Comparison of ENCODE assay signal across 1 cellular context in the genomic region with DNA sequence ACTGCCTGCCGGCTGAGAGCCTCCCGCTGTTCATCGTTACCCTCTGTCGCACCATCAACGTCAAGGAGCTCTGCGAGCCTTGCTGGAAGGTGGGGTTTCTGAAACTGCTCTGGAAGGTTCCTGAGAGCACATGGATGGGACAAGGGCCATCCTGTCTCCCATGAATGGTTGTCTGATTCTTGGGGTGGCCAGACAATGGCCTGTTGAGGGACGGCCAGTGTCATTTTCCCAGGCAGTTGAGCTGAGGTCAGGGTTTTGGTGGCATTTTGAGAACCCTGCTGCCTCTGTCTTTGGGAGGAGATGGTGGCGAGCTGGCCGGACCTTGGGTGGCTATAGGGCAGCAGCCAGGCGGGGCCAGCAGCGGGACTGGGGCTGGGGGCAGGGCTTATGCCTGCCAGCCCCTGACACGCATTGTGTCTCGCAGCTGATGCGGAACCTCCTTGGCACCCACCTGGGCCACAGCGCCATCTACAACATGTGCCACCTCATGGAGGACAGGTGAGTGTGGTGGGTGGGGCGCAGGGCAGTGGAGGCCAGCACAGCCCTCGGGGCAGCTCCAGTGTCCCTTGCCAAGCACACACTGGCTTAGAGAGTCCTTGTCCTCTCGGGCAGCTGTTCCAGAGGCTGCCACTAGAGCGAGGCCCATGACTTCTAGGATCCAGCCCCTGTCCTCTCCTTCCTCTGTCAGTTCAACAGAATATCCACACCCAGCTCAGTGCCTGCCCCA.
TF ChIP-seq lines count a peak whose summit lies in the region.

No MANE protein-coding gene starts in this region.

TF ChIP-seq in HCT116, 20 proteins besides CTCF, POLR2A, EP300 and RAD21:
- TF ChIP-seq SP1 (IDR thresholded peaks at IDR 0.05; ENCODE audit: low read depth): no peak
- TF ChIP-seq TCF7L2 (IDR thresholded peaks at IDR 0.05; ENCODE audit: borderline replicate concordance, extremely low read depth, insufficient read depth, insufficient read length): no peak
- TF ChIP-seq SRF (IDR thresholded peaks at IDR 0.05; ENCODE audit: low read depth): no peak
- no peak for TF ChIP-seq ZFX (IDR thresholded peaks at IDR 0.05)
- TF ChIP-seq EZH2phosphoT487 (IDR thresholded peaks at IDR 0.05; ENCODE audit: borderline replicate concordance): no peak
- no peak for TF ChIP-seq JUND (IDR thresholded peaks at IDR 0.05)
- no peak for TF ChIP-seq EZH2 (IDR thresholded peaks at IDR 0.05)
- TF ChIP-seq POLR2AphosphoS5 (IDR thresholded peaks at IDR 0.05; ENCODE audit: low read depth, low read length): no peak
- TF ChIP-seq, protein P1, sequence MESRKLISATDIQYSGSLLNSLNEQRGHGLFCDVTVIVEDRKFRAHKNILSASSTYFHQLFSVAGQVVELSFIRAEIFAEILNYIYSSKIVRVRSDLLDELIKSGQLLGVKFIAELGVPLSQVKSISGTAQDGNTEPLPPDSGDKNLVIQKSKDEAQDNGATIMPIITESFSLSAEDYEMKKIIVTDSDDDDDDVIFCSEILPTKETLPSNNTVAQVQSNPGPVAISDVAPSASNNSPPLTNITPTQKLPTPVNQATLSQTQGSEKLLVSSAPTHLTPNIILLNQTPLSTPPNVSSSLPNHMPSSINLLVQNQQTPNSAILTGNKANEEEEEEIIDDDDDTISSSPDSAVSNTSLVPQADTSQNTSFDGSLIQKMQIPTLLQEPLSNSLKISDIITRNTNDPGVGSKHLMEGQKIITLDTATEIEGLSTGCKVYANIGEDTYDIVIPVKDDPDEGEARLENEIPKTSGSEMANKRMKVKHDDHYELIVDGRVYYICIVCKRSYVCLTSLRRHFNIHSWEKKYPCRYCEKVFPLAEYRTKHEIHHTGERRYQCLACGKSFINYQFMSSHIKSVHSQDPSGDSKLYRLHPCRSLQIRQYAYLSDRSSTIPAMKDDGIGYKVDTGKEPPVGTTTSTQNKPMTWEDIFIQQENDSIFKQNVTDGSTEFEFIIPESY (IDR thresholded peaks at IDR 0.05; ENCODE audit: extremely low read depth, insufficient replicate concordance, low read length): no peak
- TF ChIP-seq, protein P2, sequence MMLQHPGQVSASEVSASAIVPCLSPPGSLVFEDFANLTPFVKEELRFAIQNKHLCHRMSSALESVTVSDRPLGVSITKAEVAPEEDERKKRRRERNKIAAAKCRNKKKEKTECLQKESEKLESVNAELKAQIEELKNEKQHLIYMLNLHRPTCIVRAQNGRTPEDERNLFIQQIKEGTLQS (IDR thresholded peaks at IDR 0.05): no peak
- no peak for TF ChIP-seq CBX3 (IDR thresholded peaks at IDR 0.05; ENCODE audit: low read depth)
- TF ChIP-seq, protein P3, sequence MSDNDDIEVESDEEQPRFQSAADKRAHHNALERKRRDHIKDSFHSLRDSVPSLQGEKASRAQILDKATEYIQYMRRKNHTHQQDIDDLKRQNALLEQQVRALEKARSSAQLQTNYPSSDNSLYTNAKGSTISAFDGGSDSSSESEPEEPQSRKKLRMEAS (IDR thresholded peaks at IDR 0.05): no peak
- no peak for TF ChIP-seq ELF1 (IDR thresholded peaks at IDR 0.05; ENCODE audit: borderline replicate concordance, low read depth)
- TF ChIP-seq, protein P4, sequence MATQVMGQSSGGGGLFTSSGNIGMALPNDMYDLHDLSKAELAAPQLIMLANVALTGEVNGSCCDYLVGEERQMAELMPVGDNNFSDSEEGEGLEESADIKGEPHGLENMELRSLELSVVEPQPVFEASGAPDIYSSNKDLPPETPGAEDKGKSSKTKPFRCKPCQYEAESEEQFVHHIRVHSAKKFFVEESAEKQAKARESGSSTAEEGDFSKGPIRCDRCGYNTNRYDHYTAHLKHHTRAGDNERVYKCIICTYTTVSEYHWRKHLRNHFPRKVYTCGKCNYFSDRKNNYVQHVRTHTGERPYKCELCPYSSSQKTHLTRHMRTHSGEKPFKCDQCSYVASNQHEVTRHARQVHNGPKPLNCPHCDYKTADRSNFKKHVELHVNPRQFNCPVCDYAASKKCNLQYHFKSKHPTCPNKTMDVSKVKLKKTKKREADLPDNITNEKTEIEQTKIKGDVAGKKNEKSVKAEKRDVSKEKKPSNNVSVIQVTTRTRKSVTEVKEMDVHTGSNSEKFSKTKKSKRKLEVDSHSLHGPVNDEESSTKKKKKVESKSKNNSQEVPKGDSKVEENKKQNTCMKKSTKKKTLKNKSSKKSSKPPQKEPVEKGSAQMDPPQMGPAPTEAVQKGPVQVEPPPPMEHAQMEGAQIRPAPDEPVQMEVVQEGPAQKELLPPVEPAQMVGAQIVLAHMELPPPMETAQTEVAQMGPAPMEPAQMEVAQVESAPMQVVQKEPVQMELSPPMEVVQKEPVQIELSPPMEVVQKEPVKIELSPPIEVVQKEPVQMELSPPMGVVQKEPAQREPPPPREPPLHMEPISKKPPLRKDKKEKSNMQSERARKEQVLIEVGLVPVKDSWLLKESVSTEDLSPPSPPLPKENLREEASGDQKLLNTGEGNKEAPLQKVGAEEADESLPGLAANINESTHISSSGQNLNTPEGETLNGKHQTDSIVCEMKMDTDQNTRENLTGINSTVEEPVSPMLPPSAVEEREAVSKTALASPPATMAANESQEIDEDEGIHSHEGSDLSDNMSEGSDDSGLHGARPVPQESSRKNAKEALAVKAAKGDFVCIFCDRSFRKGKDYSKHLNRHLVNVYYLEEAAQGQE (IDR thresholded peaks at IDR 0.05; ENCODE audit: low read depth): no peak
- no peak for TF ChIP-seq YY1 (IDR thresholded peaks at IDR 0.05; ENCODE audit: extremely low read depth, insufficient replicate concordance, low read depth, low read length)
- no peak for TF ChIP-seq CEBPB (IDR thresholded peaks at IDR 0.05; ENCODE audit: low read depth)
- TF ChIP-seq EGR1 (IDR thresholded peaks at IDR 0.05; ENCODE audit: low read depth): no peak
- TF ChIP-seq FOSL1 (IDR thresholded peaks at IDR 0.05; ENCODE audit: low read depth): no peak
- TF ChIP-seq SIN3A (IDR thresholded peaks at IDR 0.05; ENCODE audit: low read depth): no peak
TF ChIP-seq in HCT116: peak in this region for 0.
